1 cellular context compared by ENCODE assay signal in the genomic region with DNA sequence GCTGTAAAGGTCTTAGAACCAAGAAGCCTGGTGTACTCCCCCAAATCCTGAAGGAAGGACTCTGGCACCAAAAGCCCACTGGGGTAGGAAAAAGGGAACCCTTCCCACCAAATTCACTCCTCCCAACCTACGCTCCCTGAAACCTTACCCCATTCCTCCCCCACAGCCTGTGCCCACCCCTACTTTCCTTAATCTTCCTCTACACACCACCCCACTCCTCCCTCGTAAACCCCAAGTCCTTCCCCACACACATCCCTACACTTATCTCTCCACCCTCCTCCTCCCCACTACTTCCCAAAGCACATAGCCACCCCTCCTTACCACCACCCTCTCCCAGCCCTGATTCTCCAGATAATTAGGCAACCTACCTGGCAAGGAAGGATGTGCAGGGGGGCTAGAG.
TF ChIP-seq lines count a peak whose summit lies in the region.

No MANE protein-coding gene starts in this region.

TF ChIP-seq in HEK293, 187 proteins besides CTCF, POLR2A, EP300 and RAD21:
- TF ChIP-seq HOXA7 (CRISPR knock-in tag; IDR thresholded peaks at IDR 0.05; ENCODE audit: borderline replicate concordance): no peak
- TF ChIP-seq, protein P1, sequence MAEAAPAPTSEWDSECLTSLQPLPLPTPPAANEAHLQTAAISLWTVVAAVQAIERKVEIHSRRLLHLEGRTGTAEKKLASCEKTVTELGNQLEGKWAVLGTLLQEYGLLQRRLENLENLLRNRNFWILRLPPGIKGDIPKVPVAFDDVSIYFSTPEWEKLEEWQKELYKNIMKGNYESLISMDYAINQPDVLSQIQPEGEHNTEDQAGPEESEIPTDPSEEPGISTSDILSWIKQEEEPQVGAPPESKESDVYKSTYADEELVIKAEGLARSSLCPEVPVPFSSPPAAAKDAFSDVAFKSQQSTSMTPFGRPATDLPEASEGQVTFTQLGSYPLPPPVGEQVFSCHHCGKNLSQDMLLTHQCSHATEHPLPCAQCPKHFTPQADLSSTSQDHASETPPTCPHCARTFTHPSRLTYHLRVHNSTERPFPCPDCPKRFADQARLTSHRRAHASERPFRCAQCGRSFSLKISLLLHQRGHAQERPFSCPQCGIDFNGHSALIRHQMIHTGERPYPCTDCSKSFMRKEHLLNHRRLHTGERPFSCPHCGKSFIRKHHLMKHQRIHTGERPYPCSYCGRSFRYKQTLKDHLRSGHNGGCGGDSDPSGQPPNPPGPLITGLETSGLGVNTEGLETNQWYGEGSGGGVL (tag by site-specific recombination; IDR thresholded peaks at IDR 0.05): peak; percentile 63
- TF ChIP-seq ZNF510 (tag by site-specific recombination; IDR thresholded peaks at IDR 0.05; ENCODE audit: insufficient replicate concordance): no peak
- TF ChIP-seq, protein P2, sequence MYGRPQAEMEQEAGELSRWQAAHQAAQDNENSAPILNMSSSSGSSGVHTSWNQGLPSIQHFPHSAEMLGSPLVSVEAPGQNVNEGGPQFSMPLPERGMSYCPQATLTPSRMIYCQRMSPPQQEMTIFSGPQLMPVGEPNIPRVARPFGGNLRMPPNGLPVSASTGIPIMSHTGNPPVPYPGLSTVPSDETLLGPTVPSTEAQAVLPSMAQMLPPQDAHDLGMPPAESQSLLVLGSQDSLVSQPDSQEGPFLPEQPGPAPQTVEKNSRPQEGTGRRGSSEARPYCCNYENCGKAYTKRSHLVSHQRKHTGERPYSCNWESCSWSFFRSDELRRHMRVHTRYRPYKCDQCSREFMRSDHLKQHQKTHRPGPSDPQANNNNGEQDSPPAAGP (tag by site-specific recombination; IDR thresholded peaks at IDR 0.05): no peak
- no peak for TF ChIP-seq ZSCAN30 (tag by site-specific recombination; IDR thresholded peaks at IDR 0.05)
- TF ChIP-seq, protein P3, sequence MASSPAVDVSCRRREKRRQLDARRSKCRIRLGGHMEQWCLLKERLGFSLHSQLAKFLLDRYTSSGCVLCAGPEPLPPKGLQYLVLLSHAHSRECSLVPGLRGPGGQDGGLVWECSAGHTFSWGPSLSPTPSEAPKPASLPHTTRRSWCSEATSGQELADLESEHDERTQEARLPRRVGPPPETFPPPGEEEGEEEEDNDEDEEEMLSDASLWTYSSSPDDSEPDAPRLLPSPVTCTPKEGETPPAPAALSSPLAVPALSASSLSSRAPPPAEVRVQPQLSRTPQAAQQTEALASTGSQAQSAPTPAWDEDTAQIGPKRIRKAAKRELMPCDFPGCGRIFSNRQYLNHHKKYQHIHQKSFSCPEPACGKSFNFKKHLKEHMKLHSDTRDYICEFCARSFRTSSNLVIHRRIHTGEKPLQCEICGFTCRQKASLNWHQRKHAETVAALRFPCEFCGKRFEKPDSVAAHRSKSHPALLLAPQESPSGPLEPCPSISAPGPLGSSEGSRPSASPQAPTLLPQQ (tag by site-specific recombination; IDR thresholded peaks at IDR 0.05): no peak
- no peak for TF ChIP-seq ZNF394 (tag by site-specific recombination; IDR thresholded peaks at IDR 0.05; ENCODE audit: borderline replicate concordance)
- no peak for TF ChIP-seq GFI1B (tag by site-specific recombination; IDR thresholded peaks at IDR 0.05)
- peak; percentile 79 for TF ChIP-seq KLF1 (tag by site-specific recombination; IDR thresholded peaks at IDR 0.05)
- no peak for TF ChIP-seq KLF9 (tag by site-specific recombination; IDR thresholded peaks at IDR 0.05; ENCODE audit: low read depth)
- TF ChIP-seq WT1 (tag by site-specific recombination; IDR thresholded peaks at IDR 0.05): 0 out of 2 replicates have a peak, but pooled peaks have one; percentile 51
- TF ChIP-seq ZNF133 (tag by site-specific recombination; IDR thresholded peaks at IDR 0.05): no peak
- peak; percentile 14; the same call in 1 of the 2 replicates for TF ChIP-seq HOXD13 (CRISPR knock-in tag; IDR thresholded peaks at IDR 0.05; ENCODE audit: borderline replicate concordance)
- TF ChIP-seq ZNF48 (tag by site-specific recombination; IDR thresholded peaks at IDR 0.05): no peak
- TF ChIP-seq, protein P4, sequence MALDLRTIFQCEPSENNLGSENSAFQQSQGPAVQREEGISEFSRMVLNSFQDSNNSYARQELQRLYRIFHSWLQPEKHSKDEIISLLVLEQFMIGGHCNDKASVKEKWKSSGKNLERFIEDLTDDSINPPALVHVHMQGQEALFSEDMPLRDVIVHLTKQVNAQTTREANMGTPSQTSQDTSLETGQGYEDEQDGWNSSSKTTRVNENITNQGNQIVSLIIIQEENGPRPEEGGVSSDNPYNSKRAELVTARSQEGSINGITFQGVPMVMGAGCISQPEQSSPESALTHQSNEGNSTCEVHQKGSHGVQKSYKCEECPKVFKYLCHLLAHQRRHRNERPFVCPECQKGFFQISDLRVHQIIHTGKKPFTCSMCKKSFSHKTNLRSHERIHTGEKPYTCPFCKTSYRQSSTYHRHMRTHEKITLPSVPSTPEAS (tag by site-specific recombination; IDR thresholded peaks at IDR 0.05): no peak
- no peak for TF ChIP-seq ZNF157 (tag by site-specific recombination; IDR thresholded peaks at IDR 0.05)
- peak; percentile 99 for TF ChIP-seq ZFHX2 (tag by site-specific recombination; conservative IDR thresholded peaks at IDR 0.05)
- no peak for TF ChIP-seq ZNF785 (tag by site-specific recombination; IDR thresholded peaks at IDR 0.05)
- peak; percentile 78 for TF ChIP-seq GLIS1 (tag by site-specific recombination; IDR thresholded peaks at IDR 0.05)
- no peak for TF ChIP-seq ZNF501 (tag by site-specific recombination; IDR thresholded peaks at IDR 0.05)
- TF ChIP-seq REPIN1 (tag by site-specific recombination; IDR thresholded peaks at IDR 0.05; ENCODE audit: low read depth): no peak
- TF ChIP-seq, protein P5, sequence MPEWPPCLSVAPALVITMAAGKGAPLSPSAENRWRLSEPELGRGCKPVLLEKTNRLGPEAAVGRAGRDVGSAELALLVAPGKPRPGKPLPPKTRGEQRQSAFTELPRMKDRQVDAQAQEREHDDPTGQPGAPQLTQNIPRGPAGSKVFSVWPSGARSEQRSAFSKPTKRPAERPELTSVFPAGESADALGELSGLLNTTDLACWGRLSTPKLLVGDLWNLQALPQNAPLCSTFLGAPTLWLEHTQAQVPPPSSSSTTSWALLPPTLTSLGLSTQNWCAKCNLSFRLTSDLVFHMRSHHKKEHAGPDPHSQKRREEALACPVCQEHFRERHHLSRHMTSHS (tag by site-specific recombination; IDR thresholded peaks at IDR 0.05): no peak
- TF ChIP-seq ZNF660 (tag by site-specific recombination; IDR thresholded peaks at IDR 0.05): no peak
- TF ChIP-seq ZNF837 (tag by site-specific recombination; IDR thresholded peaks at IDR 0.05): no peak
- TF ChIP-seq, protein P6, sequence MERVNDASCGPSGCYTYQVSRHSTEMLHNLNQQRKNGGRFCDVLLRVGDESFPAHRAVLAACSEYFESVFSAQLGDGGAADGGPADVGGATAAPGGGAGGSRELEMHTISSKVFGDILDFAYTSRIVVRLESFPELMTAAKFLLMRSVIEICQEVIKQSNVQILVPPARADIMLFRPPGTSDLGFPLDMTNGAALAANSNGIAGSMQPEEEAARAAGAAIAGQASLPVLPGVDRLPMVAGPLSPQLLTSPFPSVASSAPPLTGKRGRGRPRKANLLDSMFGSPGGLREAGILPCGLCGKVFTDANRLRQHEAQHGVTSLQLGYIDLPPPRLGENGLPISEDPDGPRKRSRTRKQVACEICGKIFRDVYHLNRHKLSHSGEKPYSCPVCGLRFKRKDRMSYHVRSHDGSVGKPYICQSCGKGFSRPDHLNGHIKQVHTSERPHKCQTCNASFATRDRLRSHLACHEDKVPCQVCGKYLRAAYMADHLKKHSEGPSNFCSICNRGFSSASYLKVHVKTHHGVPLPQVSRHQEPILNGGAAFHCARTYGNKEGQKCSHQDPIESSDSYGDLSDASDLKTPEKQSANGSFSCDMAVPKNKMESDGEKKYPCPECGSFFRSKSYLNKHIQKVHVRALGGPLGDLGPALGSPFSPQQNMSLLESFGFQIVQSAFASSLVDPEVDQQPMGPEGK (tag by site-specific recombination; IDR thresholded peaks at IDR 0.05): peak; percentile 45; the same call in 1 of the 2 replicates
- peak; percentile 99 for TF ChIP-seq EGR2 (tag by site-specific recombination; IDR thresholded peaks at IDR 0.05; ENCODE audit: low read depth)
- no peak for TF ChIP-seq MZF1 (tag by site-specific recombination; IDR thresholded peaks at IDR 0.05; ENCODE audit: borderline replicate concordance)
- no peak for TF ChIP-seq ZNF311 (tag by site-specific recombination; IDR thresholded peaks at IDR 0.05; ENCODE audit: borderline replicate concordance)
- TF ChIP-seq ZBTB48 (tag by site-specific recombination; IDR thresholded peaks at IDR 0.05): no peak
- TF ChIP-seq ZNF24 (tag by site-specific recombination; IDR thresholded peaks at IDR 0.05): no peak
- no peak for TF ChIP-seq ZFP37 (tag by site-specific recombination; IDR thresholded peaks at IDR 0.05)
- TF ChIP-seq ZNF114 (tag by site-specific recombination; IDR thresholded peaks at IDR 0.05): no peak
